15 cellular contexts compared by ENCODE assay signal in the genomic region with DNA sequence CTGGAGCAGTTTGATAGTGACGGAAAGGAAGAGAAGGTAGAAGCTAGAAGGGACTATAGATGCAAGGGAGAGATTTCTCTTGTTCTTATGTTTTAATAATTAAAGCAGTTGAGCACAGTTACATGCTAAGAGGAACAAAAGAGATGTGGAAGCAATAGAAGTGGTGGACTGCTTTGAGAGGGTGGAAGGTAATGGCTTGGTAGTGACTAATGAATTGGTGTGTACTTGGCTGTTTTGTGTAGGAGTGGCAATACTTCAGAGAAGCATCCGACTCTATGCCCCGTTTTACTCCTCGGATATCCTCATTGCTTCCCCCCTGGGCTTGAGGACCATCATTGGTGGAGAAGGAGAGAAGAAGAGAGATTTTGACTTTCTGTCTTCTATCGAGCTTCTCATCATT. TPM values are rescaled to one million over a fixed set of nuclear protein-coding genes. Genes with fewer than 3 reads are reported as not detected.
DNase-seq lines count a peak whose midpoint lies in the region; ATAC-seq and TF ChIP-seq lines count a peak whose summit lies in the region.
"Had no signal": no experiment of that assay in that cellular context is flagged by ENCODE, and none has a peak within 500 bp of the region (broad histone marks: within the 10 kb centered on the region; RNA-seq: fewer than 3 reads in every experiment).

No MANE protein-coding gene starts in this region.

- TF ChIP-seq CTCF in esophagus muscularis mucosa (IDR thresholded peaks at IDR 0.05), result no peak
- TF ChIP-seq CTCF in psoas muscle (IDR thresholded peaks at IDR 0.05), result no peak
- TF ChIP-seq CTCF in mesothelial cell of epicardium (IDR thresholded peaks at IDR 0.05; ENCODE audit: unreplicated experiment), result no peak

- H3K4me3 ChIP-seq in GM23248 (peak overlapping the region; percentile 17; the same call in 1 of the 2 replicates), esophagus muscularis mucosa (no peak overlapping the region), psoas muscle (no peak overlapping the region), Karpas-422 (ENCODE audit: low read length) (no peak overlapping the region)
- H3K4me3 ChIP-seq: colonic mucosa, K562 had no signal

- H3K36me3 ChIP-seq in GM23248 (ENCODE audit: low read depth) (peaks cover 67% of the 10 kb centered on the region), esophagus muscularis mucosa (peaks cover 81 to 100% (median 88%) of the 10 kb centered on the region in 4 donors), psoas muscle (ENCODE audit: insufficient read depth in 1 of 2, low read depth in 1 of 2) (peaks cover 40 to 100% of the 10 kb centered on the region in 2 donors), Karpas-422 (ENCODE audit: insufficient read depth, low read length) (peaks cover 75% of the 10 kb centered on the region; the same call in 1 of the 2 replicates)

- H3K4me3 Mint-ChIP-seq in mesothelial cell of epicardium, result no peak overlapping the region
- H3K4me3 Mint-ChIP-seq: activated naive CD4-positive, alpha-beta T cell treated with anti-CD3 and anti-CD28 coated beads, Interleukin-2, amount 10 ng/mL, durations not matched to agents 7 days and 5 days had no signal

- H3K4me1 Mint-ChIP-seq in mesothelial cell of epicardium, result no peaks in the 10 kb centered on the region
- H3K4me1 Mint-ChIP-seq: activated naive CD4-positive, alpha-beta T cell treated with anti-CD3 and anti-CD28 coated beads, Interleukin-2, amount 10 ng/mL, durations not matched to agents 7 days and 5 days had no signal

- H3K9me3 Mint-ChIP-seq in mesothelial cell of epicardium, result no peaks in the 10 kb centered on the region
- H3K9me3 Mint-ChIP-seq: activated naive CD4-positive, alpha-beta T cell treated with anti-CD3 and anti-CD28 coated beads, Interleukin-2, amount 10 ng/mL, durations not matched to agents 7 days and 5 days; naive B cell; stimulated activated naive CD8-positive, alpha-beta T cell treated with anti-CD3 and anti-CD28 coated beads, Interleukin-15, amount 100 ng/mL, for 72 hours had no signal

- H3K4me2 ChIP-seq in GM23248 (ENCODE audit: unreplicated experiment), result peak overlapping the region; percentile 74
- H3K4me2 ChIP-seq in Karpas-422 (ENCODE audit: low read depth, low read length, poor library complexity, severe bottlenecking), result no peak overlapping the region

- H3K27me3 ChIP-seq in GM23248 (replicated peaks; ENCODE audit: insufficient read depth) (no peaks in the 10 kb centered on the region), esophagus muscularis mucosa (no peaks in the 10 kb centered on the region), psoas muscle (ENCODE audit: insufficient read depth in 3 of 3, low read length in 2 of 3) (no peaks in the 10 kb centered on the region), Karpas-422 (ENCODE audit: low read length) (no peaks in the 10 kb centered on the region)
- H3K27me3 ChIP-seq: colonic mucosa had no signal

- ATAC-seq in SK-N-SH treated with all-trans-retinoic acid at 6 μM for 48 hours (0 out of 3 replicates have a peak, but pooled peaks have one; percentile 1), psoas muscle (no peak)
- ATAC-seq: K562 had no signal

- TF ChIP-seq POLR2A in esophagus muscularis mucosa (IDR thresholded peaks at IDR 0.05; ENCODE audit: low read depth), result no peak

- H2AFZ ChIP-seq in GM23248, result no peak overlapping the region
- H2AFZ ChIP-seq in Karpas-422 (ENCODE audit: low read length), result no peak overlapping the region

- no peaks in the 10 kb centered on the region for H4K20me1 ChIP-seq in GM23248 (ENCODE audit: insufficient read depth)
- no peaks in the 10 kb centered on the region for H4K20me1 ChIP-seq in Karpas-422 (ENCODE audit: insufficient read depth, low read depth, low read length)

- H3K27ac Mint-ChIP-seq in mesothelial cell of epicardium, result no peak overlapping the region
- H3K27ac Mint-ChIP-seq: activated naive CD4-positive, alpha-beta T cell treated with anti-CD3 and anti-CD28 coated beads, Interleukin-2, amount 10 ng/mL, durations not matched to agents 7 days and 5 days had no signal

- peak overlapping the region; percentile 61 for H3K9ac ChIP-seq in GM23248
- H3K9ac ChIP-seq in Karpas-422 (ENCODE audit: low read length), result no peak overlapping the region

- in situ Hi-C loops in GM23248 (cut with MboI), result no loop called here

- H3F3A ChIP-seq in GM23248 (ENCODE audit: insufficient read depth), result peaks cover 69% of the 10 kb centered on the region

- peaks cover 70% of the 10 kb centered on the region for H3K4me1 ChIP-seq in GM23248 (ENCODE audit: insufficient read depth)
- H3K4me1 ChIP-seq in esophagus muscularis mucosa, result peaks cover 0 to 22% (median 0%) of the 10 kb centered on the region in 4 donors
- no peaks in the 10 kb centered on the region for H3K4me1 ChIP-seq in psoas muscle
- no peaks in the 10 kb centered on the region for H3K4me1 ChIP-seq in Karpas-422 (ENCODE audit: low read length)
- H3K4me1 ChIP-seq: colonic mucosa had no signal

- peaks cover 73% of the 10 kb centered on the region for H3K79me2 ChIP-seq in GM23248 (ENCODE audit: insufficient read depth)
- peaks cover 8% of the 10 kb centered on the region; the same call in 1 of the 2 replicates for H3K79me2 ChIP-seq in Karpas-422 (ENCODE audit: low read length)

- H3K9me3 ChIP-seq in GM23248 (ENCODE audit: low read depth), result no peaks in the 10 kb centered on the region
- no peaks in the 10 kb centered on the region for H3K9me3 ChIP-seq in esophagus muscularis mucosa
- no peaks in the 10 kb centered on the region for H3K9me3 ChIP-seq in psoas muscle
- no peaks in the 10 kb centered on the region for H3K9me3 ChIP-seq in Karpas-422 (ENCODE audit: low read length)
- H3K9me3 ChIP-seq: colonic mucosa had no signal

- WGBS in GM23248 (ENCODE audit: low coverage in 1 of 2, low lambda C conversion rate in 2 of 2, missing lambda C conversion rate in 2 of 2), 2 experiments, result 80 to 91% methylated on average over 5 of the region's 5 CpGs
- 86% methylated on average over 5 of the region's 5 CpGs for WGBS in esophagus muscularis mucosa
- 91 to 95% (median 95%) methylated on average over 5 of the region's 5 CpGs for WGBS in psoas muscle, 3 donors

- H3K27me3 Mint-ChIP-seq in mesothelial cell of epicardium (ENCODE audit: low read depth), result no peaks in the 10 kb centered on the region
- H3K27me3 Mint-ChIP-seq: activated naive CD4-positive, alpha-beta T cell treated with anti-CD3 and anti-CD28 coated beads, Interleukin-2, amount 10 ng/mL, durations not matched to agents 7 days and 5 days; naive B cell; stimulated activated naive CD8-positive, alpha-beta T cell treated with anti-CD3 and anti-CD28 coated beads, Interleukin-15, amount 100 ng/mL, for 72 hours had no signal

- DNase-seq in GM23248 (peak; percentile 45), esophagus muscularis mucosa (ENCODE audit: extremely low spot score) (peak; percentile 72), psoas muscle (no peak), mesothelial cell of epicardium (ENCODE audit: low spot score in 2 of 2, unreplicated experiment in 2 of 2) (no peak), NCI-H1105 treated with DMSO at 0.1 percent for 48 hours (lab: John Stamatoyannopoulos, UW) (no peak), Karpas-422 (no peak)
- no peak for DNase-seq in effector CD4-positive, alpha-beta T cell
- DNase-seq: activated naive CD4-positive, alpha-beta T cell treated with anti-CD3 and anti-CD28 coated beads, Interleukin-2, amount 10 ng/mL, durations not matched to agents 7 days and 5 days; colonic mucosa; naive B cell; NCI-H1436; NCI-H526; stimulated activated naive CD8-positive, alpha-beta T cell treated with anti-CD3 and anti-CD28 coated beads, Interleukin-15, amount 100 ng/mL, for 72 hours had no signal

- no peak for TF ChIP-seq EP300 in esophagus muscularis mucosa (IDR thresholded peaks at IDR 0.05)

- H3K27ac ChIP-seq in GM23248 (peak overlapping the region; percentile 91), esophagus muscularis mucosa (replicated peaks in 1 of 4) (peak overlapping the region in 3 of 4 donors; percentile 52 to 65 (median 64)), psoas muscle (peak overlapping the region; percentile 38), Karpas-422 (ENCODE audit: low read length) (no peak overlapping the region)
- H3K27ac ChIP-seq: colonic mucosa had no signal

- H3K36me3 Mint-ChIP-seq in mesothelial cell of epicardium, result peaks cover 47% of the 10 kb centered on the region

- H3K9me2 ChIP-seq in GM23248 (ENCODE audit: insufficient read depth) (no peaks in the 10 kb centered on the region), Karpas-422 (replicated peaks; ENCODE audit: insufficient read depth, low read length) (no peaks in the 10 kb centered on the region)

- intact Hi-C loops in esophagus muscularis mucosa (cut with DNase I), result no loop called here
- intact Hi-C loops in psoas muscle (cut with DNase I), result no loop called here

RNA-seq across cellular contexts. Expression of gene UTP25, which starts 12.8 kb away (rescaled TPM):
- total RNA-seq in GM23248 (2014; rRNA removed; shearing (Covaris generic)), result 12.2 and 16.8 TPM in 2 replicates
- polyA plus RNA-seq in GM23248 (2016; fragmentation: Nextera tagmentation; extraction: Ambion mirVana) (9.5 TPM in 2 replicates), psoas muscle (1 to 10 TPM; 1.9 to 5.2 (median 3.9) TPM)
- total RNA-seq in esophagus muscularis mucosa (1 to 10 TPM; 3.7 to 8.0 (median 7.3) TPM), psoas muscle (1 to 10 TPM; 3.2 to 5.4 (median 4.2) TPM), mesothelial cell of epicardium (8.8 to 9.7 TPM (median 9.0 TPM) in 3 replicates)
- total RNA-seq in Karpas-422 (2014; rRNA removed; shearing (Covaris generic); ENCODE audit: low replicate concordance), result 7.6 and 11.7 TPM in 2 replicates

RNA-seq across cellular contexts. Expression of gene IRF6, which starts 34.7 kb away (rescaled TPM):
- total RNA-seq in GM23248 (2014; rRNA removed; shearing (Covaris generic)), result 1.3 and 1.6 TPM in 2 replicates
- 0.84 and 0.86 TPM in 2 replicates for polyA plus RNA-seq in GM23248 (2016; fragmentation: Nextera tagmentation; extraction: Ambion mirVana)
- 1 to 10 TPM in 1 of 4 donors, under 1 TPM in 3; 0.46 to 1.2 (median 0.75) TPM for total RNA-seq in esophagus muscularis mucosa
- 1 to 10 TPM in 2 of 4 donors, under 1 TPM in 1, not detected in 1; 0.32 to 5.1 (median 1.1) TPM for total RNA-seq in psoas muscle
- under 1 TPM; 0.26 to 0.42 (median 0.31) TPM for polyA plus RNA-seq in psoas muscle
- total RNA-seq in mesothelial cell of epicardium, result 38.1 to 43.1 TPM (median 39.9 TPM) in 3 replicates
- total RNA-seq in Karpas-422 (2014; rRNA removed; shearing (Covaris generic); ENCODE audit: low replicate concordance), result 0.36 TPM in 1 of 2 replicates, not detected in the other

RNA-seq across cellular contexts. Expression of gene C1orf74, which starts 56.3 kb away (rescaled TPM):
- total RNA-seq in GM23248 (2014; rRNA removed; shearing (Covaris generic)), result 2.1 and 2.3 TPM in 2 replicates
- polyA plus RNA-seq in GM23248 (2016; fragmentation: Nextera tagmentation; extraction: Ambion mirVana) (1.4 and 1.5 TPM in 2 replicates), psoas muscle (1 to 10 TPM in 2 of 3 donors, under 1 TPM in 1; 0.45 to 1.8 (median 1.6) TPM)
- total RNA-seq in esophagus muscularis mucosa (1 to 10 TPM in 2 of 4 donors, under 1 TPM in 2; 0.42 to 1.6 (median 0.86) TPM), psoas muscle (1 to 10 TPM in 2 of 4 donors, under 1 TPM in 2; 0.54 to 1.4 (median 0.99) TPM), mesothelial cell of epicardium (3.5 to 3.8 TPM (median 3.5 TPM) in 3 replicates)
- 3.2 and 4.0 TPM in 2 replicates for total RNA-seq in Karpas-422 (2014; rRNA removed; shearing (Covaris generic); ENCODE audit: low replicate concordance)

Comparison
In these comparisons a context has a peak if more than half of its experiments do, and no peak if none do; other contexts are left out.
1. DNase-seq: peak in GM23248 (single experiment) and esophagus muscularis mucosa (single experiment); none in psoas muscle (0 of 2), effector CD4-positive, alpha-beta T cell (single experiment), mesothelial cell of epicardium (0 of 2), NCI-H1105 treated with DMSO at 0.1 percent for 48 hours (single experiment) and Karpas-422 (single experiment).